ENCODE assay signal across 29 cellular contexts in the genomic region with DNA sequence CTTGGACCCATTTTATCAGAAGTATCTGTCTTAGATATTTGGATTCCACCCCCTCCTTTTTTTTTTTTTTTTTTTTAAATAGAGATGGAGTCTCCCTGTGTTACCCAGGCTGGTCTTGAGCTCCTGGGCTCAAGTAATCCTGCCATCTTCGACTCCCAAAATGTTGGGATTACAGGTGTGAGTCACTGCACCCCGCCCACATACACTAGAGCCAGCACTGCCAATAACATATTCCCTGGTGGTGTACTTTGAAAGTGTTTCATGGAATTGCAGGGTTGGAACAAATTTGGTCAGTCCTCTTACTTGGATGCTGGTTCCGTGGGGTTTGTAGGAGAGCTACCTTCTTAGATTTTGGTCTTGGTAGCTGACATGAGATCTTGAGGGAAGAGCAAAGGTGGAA. TPM values are rescaled to one million over a fixed set of nuclear protein-coding genes. Genes with fewer than 3 reads are reported as not detected.
A peak's percentile ranks its signal among the peaks of the same experiment; 100 is the strongest.
DNase-seq lines count a peak whose midpoint lies in the region; ATAC-seq and TF ChIP-seq lines count a peak whose summit lies in the region.
"Had no signal": no experiment of that assay in that cellular context is flagged by ENCODE, and none has a peak within 500 bp of the region (broad histone marks: within the 10 kb centered on the region; RNA-seq: fewer than 3 reads in every experiment).

No MANE protein-coding gene starts in this region.

- DNase-seq in CD4-positive, alpha-beta T cell, result no peak
- DNase-seq in M059J (ENCODE audit: low read depth) (peak; percentile 15), mammary epithelial cell (peak; percentile 34), immature natural killer cell (no peak), SW 1271 (lab: John Stamatoyannopoulos, UW) (no peak)
- no peak for DNase-seq in activated CD4-positive, alpha-beta T cell treated with anti-CD3 and anti-CD28 coated beads for 36 hours
- DNase-seq: activated CD4-positive, alpha-beta T cell treated with anti-CD3 and anti-CD28 coated beads for 4 hours; activated naive CD4-positive, alpha-beta T cell treated with anti-CD3 and anti-CD28 coated beads, Interleukin-2, amount 50 U/mL, for 16 hours; activated T-cell treated with anti-CD3 and anti-CD28 coated beads, Interleukin-2, amount 50 U/mL, for 72 hours; central memory CD4-positive, alpha-beta T cell; DMS153; heart right ventricle; MV-4-11; natural killer cell; NCI-H146; NCI-H510A; NK-92 treated with Interleukin-12 subunit alpha and Interleukin-12 subunit beta, amount 100 ng/mL, for 24 hours; spleen; stimulated activated CD4-positive, alpha-beta T cell treated with anti-CD3 and anti-CD28 coated beads, Interleukin-4, amount 100 ng/mL, for 1 hour had no signal

- BruUV-seq in mammary epithelial cell (replicated peaks; lab: Mats Ljungman, UMichigan), result no TSS peak

- H3K36me3 Mint-ChIP-seq in CD4-positive, alpha-beta T cell (ENCODE audit: low read depth), result peaks cover 48% of the 10 kb centered on the region
- H3K36me3 Mint-ChIP-seq in immature natural killer cell, result peaks cover 21 to 30% (median 21%) of the 10 kb centered on the region in 3 donors
- H3K36me3 Mint-ChIP-seq in activated CD4-positive, alpha-beta T cell treated with anti-CD3 and anti-CD28 coated beads for 36 hours (ENCODE audit: low read depth), result peaks cover 16% of the 10 kb centered on the region

- H3K4me1 Mint-ChIP-seq in CD4-positive, alpha-beta T cell (ENCODE audit: low read depth), result peaks cover 24% of the 10 kb centered on the region
- peaks cover 24 to 28% of the 10 kb centered on the region in 2 donors for H3K4me1 Mint-ChIP-seq in immature natural killer cell
- H3K4me1 Mint-ChIP-seq in activated CD4-positive, alpha-beta T cell treated with anti-CD3 and anti-CD28 coated beads for 36 hours, result peaks cover 25% of the 10 kb centered on the region

- H3K79me2 ChIP-seq in mammary epithelial cell (ENCODE audit: insufficient read depth, low read length), result no peaks in the 10 kb centered on the region
- H3K79me2 ChIP-seq: parathyroid adenoma had no signal

- ATAC-seq in CD4-positive, alpha-beta T cell (ENCODE audit: poor library complexity), result no peak
- no peak for ATAC-seq in HG03095 (IDR thresholded peaks at IDR 0.05; ENCODE audit: unreplicated experiment)
- ATAC-seq in HG03354 (IDR thresholded peaks at IDR 0.05; ENCODE audit: poor library complexity, severe bottlenecking, unreplicated experiment), result no peak
- ATAC-seq in activated CD4-positive, alpha-beta T cell treated with anti-CD3 and anti-CD28 coated beads for 36 hours, result no peak
- ATAC-seq: activated T-cell treated with anti-CD3 and anti-CD28 coated beads, Interleukin-2, amount 50 U/mL, for 72 hours; heart right ventricle; natural killer cell; stimulated activated memory B cell treated with anti-CD40 and anti-IgM and Interleukin-4, amounts not matched to agents 10 μg/mL and 1 μg/mL and 100 μg/mL, for 72 hours had no signal

- H3K9me3 Mint-ChIP-seq in CD4-positive, alpha-beta T cell, result no peaks in the 10 kb centered on the region
- H3K9me3 Mint-ChIP-seq in immature natural killer cell, result no peaks in the 10 kb centered on the region
- H3K9me3 Mint-ChIP-seq in activated CD4-positive, alpha-beta T cell treated with anti-CD3 and anti-CD28 coated beads for 36 hours (ENCODE audit: low read depth), result no peaks in the 10 kb centered on the region
- H3K9me3 Mint-ChIP-seq: activated T-cell treated with anti-CD3 and anti-CD28 coated beads, Interleukin-2, amount 50 U/mL, for 72 hours; dendritic cell treated with granulocyte-macrophage colony-stimulating factor and Interleukin-4, amounts not matched to agents 40 ng/mL and 50 ng/mL, for 4 days; natural killer cell; stimulated activated memory B cell treated with anti-CD40 and anti-IgM and Interleukin-4, amounts not matched to agents 10 μg/mL and 1 μg/mL and 100 μg/mL, for 72 hours; T-helper 1 cell treated with Interleukin-12 subunit alpha and Interleukin-12 subunit beta and Interleukin-4 antibody, amounts not matched to agents 30 μg/mL and 1 μg/mL, for 36 hours had no signal

- H3K4me1 ChIP-seq in mammary epithelial cell (ENCODE audit: insufficient read depth, low read length), result no peaks in the 10 kb centered on the region
- H3K4me1 ChIP-seq: parathyroid adenoma, right atrium auricular region, SJSA1, vagina had no signal

- no peak for TF ChIP-seq CTCF in CD4-positive, alpha-beta T cell (IDR thresholded peaks at IDR 0.05)
- peak in 1 of 2 donors; percentile 10 for TF ChIP-seq CTCF in mammary epithelial cell (conservative IDR thresholded peaks at IDR 0.05 in 1 of 2, IDR thresholded peaks at IDR 0.05 in 1 of 2; ENCODE audit: extremely low read depth in 1 of 2, insufficient read depth in 1 of 2, low read depth in 1 of 2, low read length in 2 of 2)

- POLR2A ChIA-PET in CD4-positive, alpha-beta T cell (lab: Charles Lee), result interaction anchor here (7.1 kb wide), 1 partner anchor 14 kb away, joined by 101 read pairs; a partner anchor contains a TSS
- POLR2A ChIA-PET in activated CD4-positive, alpha-beta T cell treated with anti-CD3 and anti-CD28 coated beads for 36 hours (lab: Charles Lee), result interaction anchor here (1.0 kb wide), 1 partner anchor 14 kb away, joined by 3 read pairs; no protein-coding TSS in a partner anchor

- no peaks in the 10 kb centered on the region for H3K9me3 ChIP-seq in CD4-positive, alpha-beta T cell (ENCODE audit: control insufficient read depth, low read length)
- no peaks in the 10 kb centered on the region for H3K9me3 ChIP-seq in mammary epithelial cell (replicated peaks; ENCODE audit: insufficient read depth, low read length)
- H3K9me3 ChIP-seq: heart right ventricle, right atrium auricular region, SJSA1, spleen, vagina had no signal

- H3K4me3 ChIP-seq in mammary epithelial cell (replicated peaks in 1 of 3; ENCODE audit: insufficient read depth in 1 of 3, low read depth in 2 of 3, low read length in 3 of 3), result no peak overlapping the region
- H3K4me3 ChIP-seq: heart right ventricle, right atrium auricular region, SJSA1, spleen, vagina had no signal

- intact Hi-C loops in CD4-positive, alpha-beta T cell (cut with DNase I, micrococcal nuclease), result no loop called here
- intact Hi-C loops in mammary epithelial cell (cut with micrococcal nuclease), result no loop called here
- intact Hi-C loops in activated CD4-positive, alpha-beta T cell treated with anti-CD3 and anti-CD28 coated beads for 36 hours (cut with DNase I, micrococcal nuclease), result no loop called here

- H4K20me1 ChIP-seq in mammary epithelial cell (ENCODE audit: insufficient read depth, low read length), result no peaks in the 10 kb centered on the region

- in situ Hi-C loops in mammary epithelial cell (cut with MboI; ENCODE audit: low sequenced_read_pairs in 2 of 2), result no loop called here

- H3K27me3 ChIP-seq in CD4-positive, alpha-beta T cell (ENCODE audit: control insufficient read depth, insufficient read depth, low read length), result no peaks in the 10 kb centered on the region
- H3K27me3 ChIP-seq in mammary epithelial cell (ENCODE audit: insufficient read depth, low read length), result no peaks in the 10 kb centered on the region
- H3K27me3 ChIP-seq: heart right ventricle, right atrium auricular region, SJSA1, spleen, vagina had no signal

- peak overlapping the region; percentile 52 for H3K27ac Mint-ChIP-seq in CD4-positive, alpha-beta T cell
- H3K27ac Mint-ChIP-seq in immature natural killer cell, result peak overlapping the region in 5 of 6 donors; percentile 20 to 82 (median 46)
- H3K27ac Mint-ChIP-seq in activated CD4-positive, alpha-beta T cell treated with anti-CD3 and anti-CD28 coated beads for 36 hours, result no peak overlapping the region
- H3K27ac Mint-ChIP-seq: activated T-cell treated with anti-CD3 and anti-CD28 coated beads, Interleukin-2, amount 50 U/mL, for 72 hours; dendritic cell treated with granulocyte-macrophage colony-stimulating factor and Interleukin-4, amounts not matched to agents 40 ng/mL and 50 ng/mL, for 4 days; stimulated activated memory B cell treated with anti-CD40 and anti-IgM and Interleukin-4, amounts not matched to agents 10 μg/mL and 1 μg/mL and 100 μg/mL, for 72 hours; T-helper 1 cell treated with Interleukin-12 subunit alpha and Interleukin-12 subunit beta and Interleukin-4 antibody, amounts not matched to agents 30 μg/mL and 1 μg/mL, for 36 hours had no signal

- CTCF ChIA-PET in CD4-positive, alpha-beta T cell (lab: Charles Lee), result no interaction called here
- CTCF ChIA-PET in mammary epithelial cell (lab: Charles Lee; ENCODE audit: low non-redundant PET), result no interaction called here
- CTCF ChIA-PET in activated CD4-positive, alpha-beta T cell treated with anti-CD3 and anti-CD28 coated beads for 36 hours (lab: Charles Lee), result interaction anchor here (0.6 to 1.1 kb wide), 2 partner anchors 13 to 1837 kb away, joined by 3 to 4 read pairs; no protein-coding TSS in a partner anchor

- H3K27ac ChIP-seq in CD4-positive, alpha-beta T cell (ENCODE audit: low read depth, low read length), result no peak overlapping the region
- no peak overlapping the region for H3K27ac ChIP-seq in mammary epithelial cell (ENCODE audit: insufficient read depth, low read depth, low read length)
- H3K27ac ChIP-seq: heart right ventricle, KMS-11, parathyroid adenoma, right atrium auricular region, SJSA1, spleen, vagina had no signal

- dilution Hi-C loops in mammary epithelial cell (cut with HindIII; ENCODE audit: low sequenced_read_pairs), result no loop called here

- peaks cover 6% of the 10 kb centered on the region for H3K36me3 ChIP-seq in mammary epithelial cell (ENCODE audit: insufficient read depth, low read length)

- no peak overlapping the region for H3K4me2 ChIP-seq in mammary epithelial cell (ENCODE audit: insufficient read depth, low read depth, low read length)
- H3K4me2 ChIP-seq: KMS-11 had no signal

- H2AFZ ChIP-seq in mammary epithelial cell (ENCODE audit: low read depth, low read length), result no peak overlapping the region
- H2AFZ ChIP-seq: parathyroid adenoma had no signal

- no peak overlapping the region for H3K4me3 Mint-ChIP-seq in CD4-positive, alpha-beta T cell
- no peak overlapping the region for H3K4me3 Mint-ChIP-seq in immature natural killer cell
- H3K4me3 Mint-ChIP-seq in activated CD4-positive, alpha-beta T cell treated with anti-CD3 and anti-CD28 coated beads for 36 hours, result no peak overlapping the region
- H3K4me3 Mint-ChIP-seq: activated T-cell treated with anti-CD3 and anti-CD28 coated beads, Interleukin-2, amount 50 U/mL, for 72 hours; dendritic cell treated with granulocyte-macrophage colony-stimulating factor and Interleukin-4, amounts not matched to agents 40 ng/mL and 50 ng/mL, for 4 days; natural killer cell; stimulated activated memory B cell treated with anti-CD40 and anti-IgM and Interleukin-4, amounts not matched to agents 10 μg/mL and 1 μg/mL and 100 μg/mL, for 72 hours; T-helper 1 cell treated with Interleukin-12 subunit alpha and Interleukin-12 subunit beta and Interleukin-4 antibody, amounts not matched to agents 30 μg/mL and 1 μg/mL, for 36 hours had no signal

- no peaks in the 10 kb centered on the region for H3K27me3 Mint-ChIP-seq in CD4-positive, alpha-beta T cell
- peaks cover 2 to 11% (median 10%) of the 10 kb centered on the region in 3 donors for H3K27me3 Mint-ChIP-seq in immature natural killer cell (ENCODE audit: low read depth in 3 of 3)
- no peaks in the 10 kb centered on the region for H3K27me3 Mint-ChIP-seq in activated CD4-positive, alpha-beta T cell treated with anti-CD3 and anti-CD28 coated beads for 36 hours
- H3K27me3 Mint-ChIP-seq: dendritic cell treated with granulocyte-macrophage colony-stimulating factor and Interleukin-4, amounts not matched to agents 40 ng/mL and 50 ng/mL, for 4 days; stimulated activated memory B cell treated with anti-CD40 and anti-IgM and Interleukin-4, amounts not matched to agents 10 μg/mL and 1 μg/mL and 100 μg/mL, for 72 hours had no signal

- 40% methylated on average over 3 of the region's 3 CpGs for WGBS in mammary epithelial cell (ENCODE audit: low coverage, missing lambda C conversion rate)

- H3K9ac ChIP-seq in mammary epithelial cell (ENCODE audit: insufficient read depth, low read length), result no peak overlapping the region
- H3K9ac ChIP-seq: KMS-11, parathyroid adenoma had no signal

RNA-seq across cellular contexts. Expression of a gene that starts 15.0 kb away (rescaled TPM):
- total RNA-seq in CD4-positive, alpha-beta T cell, result 10 to 100 TPM; 31.7 to 34.6 TPM
- total RNA-seq in M059J (2014; rRNA removed; shearing (Covaris generic)), result 10.9 and 18.7 TPM in 2 replicates
- 10 to 100 TPM; 20.8 to 25.7 TPM for total RNA-seq in mammary epithelial cell
- polyA plus RNA-seq in mammary epithelial cell, result 24.4 TPM
- 42.6 TPM for polyA minus RNA-seq in mammary epithelial cell
- polyA plus RNA-seq in immature natural killer cell, result 10 to 100 TPM; 54.7 to 62.1 (median 61.5) TPM
- 10 to 100 TPM; 39.3 to 41.9 TPM for total RNA-seq in activated CD4-positive, alpha-beta T cell treated with anti-CD3 and anti-CD28 coated beads for 36 hours

Comparison
In these comparisons a context has a peak if more than half of its experiments do, and no peak if none do; other contexts are left out.
1. DNase-seq: peak in M059J (single experiment) and mammary epithelial cell (single experiment); none in CD4-positive, alpha-beta T cell (0 of 10), immature natural killer cell (0 of 3), SW 1271 (0 of 2) and activated CD4-positive, alpha-beta T cell treated with anti-CD3 and anti-CD28 coated beads for 36 hours (single experiment).